ENCODE assay signal across 10 cellular contexts in the genomic region with DNA sequence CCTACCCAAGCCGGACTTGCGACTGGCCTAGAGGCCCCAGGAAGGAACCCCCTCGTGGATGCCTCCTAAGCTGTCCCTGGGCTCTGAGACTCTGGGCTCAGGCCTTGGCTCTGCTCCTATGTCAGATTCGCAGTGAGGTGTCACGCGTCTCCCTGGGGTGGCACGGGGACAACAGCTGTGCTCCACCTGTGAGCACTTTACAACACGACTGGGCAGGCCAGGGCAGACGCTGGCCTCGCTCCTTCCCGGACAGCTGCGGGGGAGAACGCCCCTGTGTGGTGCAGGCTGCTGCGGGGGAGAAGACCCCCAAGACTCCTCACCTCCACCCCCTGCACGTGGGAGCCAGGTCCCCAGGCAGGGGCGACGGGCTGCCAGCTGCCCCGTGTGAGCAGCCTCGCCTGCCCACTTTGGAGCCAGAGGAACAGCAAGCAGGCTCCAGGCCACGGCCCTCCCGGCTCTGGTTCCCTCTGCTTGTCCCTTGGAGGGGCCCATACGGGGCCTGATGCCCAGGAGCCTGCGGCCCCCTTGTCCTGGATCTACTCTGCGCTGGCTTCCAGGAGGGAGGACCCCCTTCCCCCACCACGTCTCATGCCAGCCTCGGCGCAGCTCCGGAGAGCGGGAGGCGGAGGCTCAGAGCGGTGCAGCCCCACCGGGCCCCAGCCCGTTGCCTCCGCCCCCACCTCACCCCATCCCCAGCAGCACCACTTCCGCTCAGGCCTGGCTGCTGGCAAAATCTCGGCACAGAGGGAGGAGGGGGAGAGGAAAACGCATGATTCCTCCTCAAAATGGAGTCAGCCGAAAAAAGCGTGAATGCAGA. TPM values are rescaled to one million over a fixed set of nuclear protein-coding genes. Genes with fewer than 3 reads are reported as not detected.
DNase-seq lines count a peak whose midpoint lies in the region; ATAC-seq and TF ChIP-seq lines count a peak whose summit lies in the region.
"Had no signal": no experiment of that assay in that cellular context is flagged by ENCODE, and none has a peak within 500 bp of the region (broad histone marks: within the 10 kb centered on the region; RNA-seq: fewer than 3 reads in every experiment).

No MANE protein-coding gene starts in this region.

- peak; percentile 48 for DNase-seq in DMS79 (lab: John Stamatoyannopoulos, UW)
- DNase-seq in DMS79 treated with DMSO at 0.1 percent for 48 hours (lab: John Stamatoyannopoulos, UW), result no peak
- peak; percentile 64 to 73 for DNase-seq in activated naive CD4-positive, alpha-beta T cell treated with anti-CD3 and anti-CD28 coated beads, Interleukin-2, amount 50 U/mL, for 72 hours (ENCODE audit: low spot score in 2 of 2)
- DNase-seq in left lung, result peak; percentile 33 to 79
- DNase-seq in stimulated activated CD8-positive, alpha-beta memory T cell treated with anti-CD3 and anti-CD28 coated beads, Interleukin-12 subunit alpha, Interleukin-12 subunit beta, amount 100 ng/mL, for 4 hours (ENCODE audit: low read depth), result peak; percentile 49
- DNase-seq in putamen (ENCODE audit: low spot score), result no peak
- no peak for DNase-seq in HFFc6

- peak; percentile 83 to 87 for ATAC-seq in activated naive CD4-positive, alpha-beta T cell treated with anti-CD3 and anti-CD28 coated beads, Interleukin-2, amount 50 U/mL, for 72 hours
- ATAC-seq in left lung (peak; percentile 61), HG03378 (IDR thresholded peaks at IDR 0.05; ENCODE audit: unreplicated experiment) (no peak)
- ATAC-seq: K562 had no signal

- peaks cover 0 to 4% of the 10 kb centered on the region in 2 donors for H3K9me3 Mint-ChIP-seq in activated naive CD4-positive, alpha-beta T cell treated with anti-CD3 and anti-CD28 coated beads, Interleukin-2, amount 50 U/mL, for 72 hours
- H3K9me3 Mint-ChIP-seq in HFFc6, result no peaks in the 10 kb centered on the region

- H3K4me1 ChIP-seq in left lung, result peaks cover 6 to 19% of the 10 kb centered on the region in 2 donors

- peak overlapping the region in 1 of 2 donors; percentile 48 for H3K27ac ChIP-seq in left lung
- H3K27ac ChIP-seq: 22Rv1 had no signal

- peaks cover 9% of the 10 kb centered on the region for H3K4me1 Mint-ChIP-seq in HFFc6 (ENCODE audit: low read depth)

- peaks cover 0 to 35% of the 10 kb centered on the region in 2 donors for H3K27me3 ChIP-seq in left lung

- peak overlapping the region; percentile 86 to 94 for H3K27ac Mint-ChIP-seq in activated naive CD4-positive, alpha-beta T cell treated with anti-CD3 and anti-CD28 coated beads, Interleukin-2, amount 50 U/mL, for 72 hours
- no peak overlapping the region for H3K27ac Mint-ChIP-seq in HFFc6

- no peak overlapping the region for H3K4me3 Mint-ChIP-seq in HFFc6

- H3K27me3 Mint-ChIP-seq in HFFc6 (ENCODE audit: insufficient read depth), result peaks cover 20% of the 10 kb centered on the region

- TF ChIP-seq CTCF in left lung (IDR thresholded peaks at IDR 0.05) (no peak), HFFc6 (IDR thresholded peaks at IDR 0.05) (no peak)

- no peak overlapping the region for H3K4me3 ChIP-seq in left lung
- H3K4me3 ChIP-seq: K562 had no signal

- H3K36me3 ChIP-seq in left lung, result no peaks in the 10 kb centered on the region

- H3K9me3 ChIP-seq in left lung, result no peaks in the 10 kb centered on the region

- peaks cover 6 to 8% of the 10 kb centered on the region in 2 donors for H3K36me3 Mint-ChIP-seq in activated naive CD4-positive, alpha-beta T cell treated with anti-CD3 and anti-CD28 coated beads, Interleukin-2, amount 50 U/mL, for 72 hours
- peaks cover 5% of the 10 kb centered on the region; the same call in 1 of the 2 replicates for H3K36me3 Mint-ChIP-seq in HFFc6 (ENCODE audit: low read depth)

- intact Hi-C loops in left lung (cut with DNase I), result no loop called here

RNA-seq across cellular contexts. Expression of gene SARDH, which starts 36.0 kb away (rescaled TPM):
- 1 to 10 TPM; 3.5 to 7.5 TPM for total RNA-seq in activated naive CD4-positive, alpha-beta T cell treated with anti-CD3 and anti-CD28 coated beads, Interleukin-2, amount 50 U/mL, for 72 hours
- total RNA-seq in left lung, result 1 to 10 TPM; 3.9 to 5.9 TPM
- 1 to 10 TPM in 4 of 6 experiments, under 1 TPM in 2; 0.24 to 5.1 (median 4.1) TPM for total RNA-seq in HFFc6 (2021; fragmentation: NEBNext Ultra II Directional; extraction: Animal tissue kit (Norgen Biotek cat#: 25700))
- total RNA-seq: K562 had no signal

Comparison
In these comparisons a context has a peak if more than half of its experiments do, and no peak if none do; other contexts are left out.
1. DNase-seq: peak in DMS79 (single experiment), activated naive CD4-positive, alpha-beta T cell treated with anti-CD3 and anti-CD28 coated beads, Interleukin-2, amount 50 U/mL, for 72 hours (2 of 2), left lung (2 of 2) and stimulated activated CD8-positive, alpha-beta memory T cell treated with anti-CD3 and anti-CD28 coated beads, Interleukin-12 subunit alpha, Interleukin-12 subunit beta, amount 100 ng/mL, for 4 hours (single experiment); none in DMS79 treated with DMSO at 0.1 percent for 48 hours (single experiment), putamen (single experiment) and HFFc6 (single experiment).